In the genomic region with DNA sequence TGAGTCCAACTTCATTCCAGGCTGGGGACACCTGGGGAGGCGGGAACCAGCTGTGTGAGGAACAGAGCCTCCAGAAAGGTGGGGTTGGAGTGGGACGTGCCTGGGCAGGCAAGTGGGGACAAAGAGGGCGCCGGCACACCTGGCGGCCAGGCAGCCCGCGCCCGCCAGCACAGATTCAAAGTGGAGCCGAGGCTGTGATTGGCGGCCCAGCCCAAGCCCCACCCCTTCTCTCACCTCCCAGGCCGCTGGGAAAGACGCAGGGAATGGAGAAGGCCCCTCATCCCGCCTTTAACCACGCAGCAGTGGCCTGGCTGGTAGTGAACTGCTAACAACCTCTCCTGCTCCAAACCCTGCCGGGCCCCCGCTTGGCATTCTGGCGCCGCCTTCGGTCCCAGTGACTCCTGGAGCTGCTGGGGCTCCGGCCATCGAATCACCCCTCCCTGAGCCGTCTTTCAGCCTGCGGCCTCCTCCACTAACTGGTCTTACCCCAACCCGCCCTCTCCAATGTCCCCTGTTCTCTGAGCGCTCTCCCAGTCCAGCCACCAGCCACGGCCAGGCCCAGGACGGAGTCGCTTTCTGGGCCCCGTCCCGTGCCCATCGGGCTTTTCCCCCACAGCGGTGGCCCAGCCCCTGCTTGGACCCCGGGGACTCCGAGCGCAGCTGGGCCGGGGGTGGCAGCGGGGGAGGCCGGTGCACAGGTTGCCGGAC, we compare ENCODE assay signal across 8 cellular contexts.
DNase-seq lines count a peak whose midpoint lies in the region; ATAC-seq and TF ChIP-seq lines count a peak whose summit lies in the region.

No MANE protein-coding gene starts in this region.

- H3K27ac Mint-ChIP-seq in activated naive CD8-positive, alpha-beta T cell treated with anti-CD3 and anti-CD28 coated beads, Interleukin-2, amount 50 U/mL, for 24 hours: no peak overlapping the region

- H3K4me1 Mint-ChIP-seq in activated naive CD8-positive, alpha-beta T cell treated with anti-CD3 and anti-CD28 coated beads, Interleukin-2, amount 50 U/mL, for 24 hours: peaks cover 7% of the 10 kb centered on the region

- no peaks in the 10 kb centered on the region for H3K27me3 ChIP-seq in layer of hippocampus (ENCODE audit: control insufficient read depth, insufficient read depth, low read length)
- H3K27me3 ChIP-seq in tibial artery: no peaks in the 10 kb centered on the region

- DNase-seq in DMS 273 treated with DMSO at 0.1 percent for 48 hours (lab: John Stamatoyannopoulos, UW) (peak; percentile 41), tibial artery (no peak), NCI-H2081 treated with DMSO at 0.1 percent for 48 hours (lab: John Stamatoyannopoulos, UW) (no peak)
- no peak for DNase-seq in activated naive CD8-positive, alpha-beta T cell treated with anti-CD3 and anti-CD28 coated beads, Interleukin-2, amount 50 U/mL, for 24 hours

- H3K4me3 ChIP-seq in tibial artery: peak overlapping the region; percentile 55 to 63

- H3K27ac ChIP-seq in layer of hippocampus (ENCODE audit: low read depth, low read length) (peak overlapping the region; percentile 98), tibial artery (peak overlapping the region; percentile 86 to 89)

- intact Hi-C loops in tibial artery (cut with DNase I; ENCODE audit: low total_unique reads): loop anchor here (10.0 kb wide), 1 partner anchor 104 kb away; a partner anchor contains a TSS

- peak overlapping the region; percentile 42 for H3K4me3 Mint-ChIP-seq in activated naive CD8-positive, alpha-beta T cell treated with anti-CD3 and anti-CD28 coated beads, Interleukin-2, amount 50 U/mL, for 24 hours

- ATAC-seq in HG03342 (IDR thresholded peaks at IDR 0.05; ENCODE audit: unreplicated experiment) (peak; percentile 14), HG03095 (IDR thresholded peaks at IDR 0.05; ENCODE audit: unreplicated experiment) (no peak), GM21360 (IDR thresholded peaks at IDR 0.05; ENCODE audit: unreplicated experiment) (no peak)
- ATAC-seq in activated naive CD8-positive, alpha-beta T cell treated with anti-CD3 and anti-CD28 coated beads, Interleukin-2, amount 50 U/mL, for 24 hours: no peak

- H3K9me3 Mint-ChIP-seq in activated naive CD8-positive, alpha-beta T cell treated with anti-CD3 and anti-CD28 coated beads, Interleukin-2, amount 50 U/mL, for 24 hours: no peaks in the 10 kb centered on the region

- peaks cover 21% of the 10 kb centered on the region for H3K27me3 Mint-ChIP-seq in activated naive CD8-positive, alpha-beta T cell treated with anti-CD3 and anti-CD28 coated beads, Interleukin-2, amount 50 U/mL, for 24 hours

- peaks cover 0 to 18% (median 9%) of the 10 kb centered on the region in 4 donors for H3K4me1 ChIP-seq in tibial artery

- TF ChIP-seq CTCF in tibial artery (IDR thresholded peaks at IDR 0.05): no peak

- H3K36me3 ChIP-seq in tibial artery: no peaks in the 10 kb centered on the region

- H3K36me3 Mint-ChIP-seq in activated naive CD8-positive, alpha-beta T cell treated with anti-CD3 and anti-CD28 coated beads, Interleukin-2, amount 50 U/mL, for 24 hours (ENCODE audit: low read depth): no peaks in the 10 kb centered on the region

- no peaks in the 10 kb centered on the region for H3K9me3 ChIP-seq in tibial artery
